In the genomic region with DNA sequence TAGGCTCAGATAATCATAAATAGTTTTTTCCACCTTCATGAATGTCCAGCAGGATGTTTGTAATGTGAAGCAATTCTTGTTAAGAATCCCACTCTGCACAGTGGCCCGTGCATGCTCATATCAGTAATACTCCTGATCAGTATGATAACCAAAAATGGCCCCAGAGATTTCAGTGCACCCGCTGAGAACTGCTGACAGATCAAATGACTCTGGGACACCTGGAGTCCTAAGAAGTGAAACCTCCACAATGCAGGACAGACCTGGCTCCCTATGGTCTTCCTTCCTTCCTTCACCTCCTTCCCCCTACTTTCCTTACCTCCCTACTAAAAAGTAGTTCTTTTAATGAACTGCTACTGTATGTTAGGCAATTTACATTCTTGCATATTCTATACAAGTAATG, we compare ENCODE assay signal across 1 cellular context.
A peak's percentile ranks its signal among the peaks of the same experiment; 100 is the strongest.
TF ChIP-seq lines count a peak whose summit lies in the region.

No MANE protein-coding gene starts in this region.

TF ChIP-seq in K562, 482 proteins besides CTCF, POLR2A, EP300 and RAD21:
- TF ChIP-seq ZNF316 (IDR thresholded peaks at IDR 0.05) (peak; percentile 81), ZBTB7A (IDR thresholded peaks at IDR 0.05; ENCODE audit: borderline replicate concordance, control insufficient read depth, low read depth, low read length) (no peak), CBX1 (IDR thresholded peaks at IDR 0.05; ENCODE audit: low read depth) (no peak), MAFK (IDR thresholded peaks at IDR 0.05; ENCODE audit: low read length) (0 out of 2 replicates have a peak, but pooled peaks have one; percentile 20), ADNP (tag; IDR thresholded peaks at IDR 0.05) (0 out of 2 replicates have a peak, but pooled peaks have one; percentile 10), TEAD4 (IDR thresholded peaks at IDR 0.05; ENCODE audit: low read length) (peak; percentile 6; the same call in 1 of the 2 replicates), TEAD4 (CRISPR knock-in tag; IDR thresholded peaks at IDR 0.05; ENCODE audit: borderline replicate concordance) (no peak), ARID1B (IDR thresholded peaks at IDR 0.05) (no peak), MEIS2 (IDR thresholded peaks at IDR 0.05; ENCODE audit: partially characterized antibody) (peak; percentile 51), MAFF (IDR thresholded peaks at IDR 0.05; ENCODE audit: low read length) (peak; percentile 8; the same call in 1 of the 2 replicates), POLR2H (tag; IDR thresholded peaks at IDR 0.05; ENCODE audit: low read depth) (0 out of 2 replicates have a peak, but pooled peaks have one; percentile 20), BHLHE40 (IDR thresholded peaks at IDR 0.05; ENCODE audit: low read length) (peak; percentile 51), CHCHD3 (CRISPR knock-in tag; IDR thresholded peaks at IDR 0.05) (0 out of 2 replicates have a peak, but pooled peaks have one; percentile 64), RCOR1 (IDR thresholded peaks at IDR 0.05; ENCODE audit: borderline replicate concordance in 1 of 2, low read depth in 2 of 2, low read length in 2 of 2) (0 out of 4 replicates have a peak, but pooled peaks of 1 of the 2 experiments have one; percentile 30), C11orf30 (IDR thresholded peaks at IDR 0.05; ENCODE audit: low read depth) (peak; percentile 62; the same call in 1 of the 2 replicates), CBFA2T3 (IDR thresholded peaks at IDR 0.05) (peak; percentile 17; the same call in 1 of the 2 replicates)
- TF ChIP-seq, protein P1, sequence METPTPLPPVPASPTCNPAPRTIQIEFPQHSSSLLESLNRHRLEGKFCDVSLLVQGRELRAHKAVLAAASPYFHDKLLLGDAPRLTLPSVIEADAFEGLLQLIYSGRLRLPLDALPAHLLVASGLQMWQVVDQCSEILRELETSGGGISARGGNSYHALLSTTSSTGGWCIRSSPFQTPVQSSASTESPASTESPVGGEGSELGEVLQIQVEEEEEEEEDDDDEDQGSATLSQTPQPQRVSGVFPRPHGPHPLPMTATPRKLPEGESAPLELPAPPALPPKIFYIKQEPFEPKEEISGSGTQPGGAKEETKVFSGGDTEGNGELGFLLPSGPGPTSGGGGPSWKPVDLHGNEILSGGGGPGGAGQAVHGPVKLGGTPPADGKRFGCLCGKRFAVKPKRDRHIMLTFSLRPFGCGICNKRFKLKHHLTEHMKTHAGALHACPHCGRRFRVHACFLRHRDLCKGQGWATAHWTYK (CRISPR knock-in tag; IDR thresholded peaks at IDR 0.05), result no peak
- TF ChIP-seq, protein P2, sequence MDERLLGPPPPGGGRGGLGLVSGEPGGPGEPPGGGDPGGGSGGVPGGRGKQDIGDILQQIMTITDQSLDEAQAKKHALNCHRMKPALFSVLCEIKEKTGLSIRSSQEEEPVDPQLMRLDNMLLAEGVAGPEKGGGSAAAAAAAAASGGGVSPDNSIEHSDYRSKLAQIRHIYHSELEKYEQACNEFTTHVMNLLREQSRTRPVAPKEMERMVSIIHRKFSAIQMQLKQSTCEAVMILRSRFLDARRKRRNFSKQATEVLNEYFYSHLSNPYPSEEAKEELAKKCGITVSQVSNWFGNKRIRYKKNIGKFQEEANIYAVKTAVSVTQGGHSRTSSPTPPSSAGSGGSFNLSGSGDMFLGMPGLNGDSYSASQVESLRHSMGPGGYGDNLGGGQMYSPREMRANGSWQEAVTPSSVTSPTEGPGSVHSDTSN (CRISPR knock-in tag; IDR thresholded peaks at IDR 0.05; ENCODE audit: low read depth), result no peak
- TF ChIP-seq, protein P2 (tag; conservative IDR thresholded peaks at IDR 0.05; ENCODE audit: low read depth), result 0 out of 2 replicates have a peak, but pooled peaks have one; percentile 8
TF ChIP-seq in K562: peak in this region for 13.
